ENCODE assay signal across 19 cellular contexts in genomic region chr7:114765331-114766125, GRCh38.
DNase-seq lines count a peak whose midpoint lies in the region; ATAC-seq, FAIRE-seq and TF ChIP-seq lines count a peak whose summit lies in the region.
"Had no signal": no experiment of that assay in that cellular context is flagged by ENCODE, and none has a peak within 500 bp of the region (broad histone marks: within the 10 kb centered on the region; RNA-seq: fewer than 3 reads in every experiment).

No MANE protein-coding gene starts in this region.

- CTCF ChIA-PET in IMR-90 (lab: Yijun Ruan, JAX): no interaction called here

- no peaks in the 10 kb centered on the region for H4K20me1 ChIP-seq in IMR-90 (ENCODE audit: insufficient read depth, low read length)
- H4K20me1 ChIP-seq: BLaER1 treated with 17β-estradiol and CSF1 and Interleukin-3, amounts not matched to agents 10 nM and 100 nM had no signal

- ATAC-seq in IMR-90 (ENCODE audit: low read depth) (no peak), foreskin keratinocyte (peak; percentile 59), GM21381 (IDR thresholded peaks at IDR 0.05; ENCODE audit: unreplicated experiment) (no peak), natural killer cell (no peak)
- ATAC-seq: HepG2 had no signal

- H2AFZ ChIP-seq in IMR-90 (replicated peaks; ENCODE audit: low read length, poor library complexity) (no peak overlapping the region), mesenchymal stem cell (ENCODE audit: low read depth, low read length) (no peak overlapping the region)

- no peak overlapping the region for H4K5ac ChIP-seq in IMR-90 (ENCODE audit: low read depth, low read length)

- peaks cover 3 to 4% of the 10 kb centered on the region in 2 donors for H3K9me3 Mint-ChIP-seq in natural killer cell
- H3K9me3 Mint-ChIP-seq: HFFc6 had no signal

- BruUV-seq in IMR-90 (replicated peaks; lab: Mats Ljungman, UMichigan): no TSS peak

- no peak overlapping the region for H3K18ac ChIP-seq in IMR-90 (ENCODE audit: low read depth, low read length)
- H3K18ac ChIP-seq in mesenchymal stem cell (ENCODE audit: low read depth in 1 of 2, low read length in 2 of 2): no peak overlapping the region

- H2BK5ac ChIP-seq in IMR-90 (ENCODE audit: low read depth, low read length, poor library complexity, severe bottlenecking) (no peak overlapping the region), mesenchymal stem cell (ENCODE audit: low read depth, low read length, poor library complexity, severe bottlenecking) (no peak overlapping the region)

- H3K36me3 Mint-ChIP-seq in natural killer cell: no peaks in the 10 kb centered on the region
- H3K36me3 Mint-ChIP-seq: CD4-positive, CD25-positive, alpha-beta regulatory T cell had no signal

- H4K91ac ChIP-seq in IMR-90 (ENCODE audit: insufficient read depth, low read depth, low read length) (no peak overlapping the region), mesenchymal stem cell (ENCODE audit: low read length) (no peak overlapping the region)

- H3K14ac ChIP-seq in IMR-90 (replicated peaks; ENCODE audit: low read depth, low read length) (no peak overlapping the region), mesenchymal stem cell (ENCODE audit: low read length in 2 of 2) (no peak overlapping the region)

- POLR2A ChIA-PET in IMR-90 (lab: Charles Lee; ENCODE audit: unreplicated experiment): no interaction called here

- no peak overlapping the region for H2BK20ac ChIP-seq in IMR-90 (ENCODE audit: low read depth, low read length)

- H3K4me1 ChIP-seq in IMR-90 (ENCODE audit: control insufficient read depth, insufficient read depth, low read length): no peaks in the 10 kb centered on the region
- peaks cover 4% of the 10 kb centered on the region for H3K4me1 ChIP-seq in foreskin keratinocyte
- H3K4me1 ChIP-seq in mesenchymal stem cell (ENCODE audit: control insufficient read depth, insufficient read depth, low read depth, low read length): no peaks in the 10 kb centered on the region
- H3K4me1 ChIP-seq: BLaER1 treated with 17β-estradiol and CSF1 and Interleukin-3, amounts not matched to agents 10 nM and 100 nM; HAP-1 had no signal

- H4K8ac ChIP-seq in IMR-90 (ENCODE audit: low read depth in 2 of 2, low read length in 2 of 2): no peak overlapping the region
- no peak overlapping the region for H4K8ac ChIP-seq in mesenchymal stem cell (ENCODE audit: low read length)

- TF ChIP-seq POLR2A in GM12892 (IDR thresholded peaks at IDR 0.05; ENCODE audit: low read depth, low read length) (no peak), IMR-90 (IDR thresholded peaks at IDR 0.05; ENCODE audit: low read depth, low read length) (no peak)

- H3K27me3 ChIP-seq in IMR-90 (ENCODE audit: control insufficient read depth, insufficient read depth, low read length): no peaks in the 10 kb centered on the region
- H3K27me3 ChIP-seq in foreskin keratinocyte: no peaks in the 10 kb centered on the region
- H3K27me3 ChIP-seq in mesenchymal stem cell (ENCODE audit: control insufficient read depth in 1 of 2, insufficient read depth in 1 of 2, low read length in 2 of 2): no peaks in the 10 kb centered on the region
- H3K27me3 ChIP-seq: BLaER1 treated with 17β-estradiol and CSF1 and Interleukin-3, amounts not matched to agents 10 nM and 100 nM had no signal

- no peaks in the 10 kb centered on the region for H3K9me3 ChIP-seq in IMR-90 (ENCODE audit: control insufficient read depth, insufficient read depth, low read length)
- no peaks in the 10 kb centered on the region for H3K9me3 ChIP-seq in mesenchymal stem cell (ENCODE audit: control insufficient read depth, low read length)
- H3K9me3 ChIP-seq: BLaER1 treated with 17β-estradiol and CSF1 and Interleukin-3, amounts not matched to agents 10 nM and 100 nM; HAP-1 had no signal

- no peak overlapping the region for H3K4me2 ChIP-seq in IMR-90 (ENCODE audit: low read depth, low read length)
- no peak overlapping the region for H3K4me2 ChIP-seq in mesenchymal stem cell (ENCODE audit: low read length, poor library complexity, severe bottlenecking)
- H3K4me2 ChIP-seq: BLaER1 treated with 17β-estradiol and CSF1 and Interleukin-3, amounts not matched to agents 10 nM and 100 nM had no signal

- H2AK9ac ChIP-seq in IMR-90 (replicated peaks; ENCODE audit: low read depth, low read length, poor library complexity): no peak overlapping the region

- dilution Hi-C loops in IMR-90 (cut with HindIII; ENCODE audit: low sequenced_read_pairs, unreplicated experiment): no loop called here

- no peak overlapping the region for H3K9ac ChIP-seq in IMR-90 (ENCODE audit: low read depth, low read length)
- H3K9ac ChIP-seq in mesenchymal stem cell (ENCODE audit: low read length): no peak overlapping the region
- H3K9ac ChIP-seq: BLaER1 treated with 17β-estradiol and CSF1 and Interleukin-3, amounts not matched to agents 10 nM and 100 nM had no signal

- H3K27ac ChIP-seq in IMR-90 (ENCODE audit: insufficient read depth, low read length) (no peak overlapping the region), foreskin keratinocyte (no peak overlapping the region), mesenchymal stem cell (ENCODE audit: low read length, poor library complexity, severe bottlenecking) (no peak overlapping the region)
- H3K27ac ChIP-seq: BLaER1 treated with 17β-estradiol and CSF1 and Interleukin-3, amounts not matched to agents 10 nM and 100 nM had no signal

- no peak overlapping the region for H3K56ac ChIP-seq in IMR-90 (ENCODE audit: extremely low read depth, insufficient read depth, low read length)

- no peaks in the 10 kb centered on the region for H3K9me1 ChIP-seq in IMR-90 (ENCODE audit: insufficient read depth, low read length)

- intact Hi-C loops in IMR-90 (cut with micrococcal nuclease): no loop called here
- intact Hi-C loops in natural killer cell (cut with micrococcal nuclease): no loop called here

- no peaks in the 10 kb centered on the region for H3K27me3 Mint-ChIP-seq in natural killer cell (ENCODE audit: low read depth in 2 of 2)

- no peaks in the 10 kb centered on the region for H3K4me1 Mint-ChIP-seq in natural killer cell
- H3K4me1 Mint-ChIP-seq: CD4-positive, CD25-positive, alpha-beta regulatory T cell had no signal

- H2AK5ac ChIP-seq in IMR-90 (ENCODE audit: low read depth, low read length) (no peak overlapping the region), mesenchymal stem cell (ENCODE audit: low read length, severe bottlenecking) (no peak overlapping the region)

- TF ChIP-seq CTCF in IMR-90 (conservative IDR thresholded peaks at IDR 0.05; ENCODE audit: low read depth, low read length) (no peak), epithelial cell of esophagus (IDR thresholded peaks at IDR 0.05; ENCODE audit: insufficient read depth, low read depth, low read length, missing control alignments) (no peak), foreskin keratinocyte (conservative IDR thresholded peaks at IDR 0.05) (no peak), natural killer cell (IDR thresholded peaks at IDR 0.05) (no peak)

- no peak overlapping the region for H3K4me3 ChIP-seq in IMR-90 (ENCODE audit: insufficient read depth, low read depth, low read length)
- no peak overlapping the region for H3K4me3 ChIP-seq in epithelial cell of esophagus (ENCODE audit: low read length)
- no peak overlapping the region for H3K4me3 ChIP-seq in mesenchymal stem cell (ENCODE audit: insufficient read depth in 1 of 2, low read depth in 1 of 2, low read length in 2 of 2)
- H3K4me3 ChIP-seq: BLaER1 treated with 17β-estradiol and CSF1 and Interleukin-3, amounts not matched to agents 10 nM and 100 nM; HAP-1 had no signal

- DNase-seq in GM12892 (ENCODE audit: insufficient read length) (no peak), IMR-90 (peak; percentile 13), epithelial cell of esophagus (ENCODE audit: low read depth) (peak; percentile 40), foreskin keratinocyte (peak in 1 of 2 donors; percentile 52), mesenchymal stem cell (no peak), SW480 (ENCODE audit: low spot score) (no peak), natural killer cell (no peak)
- DNase-seq: 8988T; Calu3; CD4-positive, CD25-positive, alpha-beta regulatory T cell; DMS 273 treated with DMSO at 0.1 percent for 48 hours; GOT3; HFFc6 had no signal

- WGBS in IMR-90 (ENCODE audit: extremely low coverage in 2 of 2, insufficient read length in 1 of 2), 2 experiments: no CpG with 5 or more reads among the region's 2 CpGs
- WGBS in mesenchymal stem cell: 100% methylated on average over 1 of the region's 2 CpGs

- H3K23ac ChIP-seq in IMR-90 (ENCODE audit: low read depth, low read length) (no peak overlapping the region), mesenchymal stem cell (ENCODE audit: low read length in 2 of 2) (no peak overlapping the region)

- H2BK15ac ChIP-seq in IMR-90 (ENCODE audit: low read depth, low read length) (no peak overlapping the region), mesenchymal stem cell (ENCODE audit: low read depth, poor library complexity, severe bottlenecking) (no peak overlapping the region)

- TF ChIP-seq RAD21 in IMR-90 (IDR thresholded peaks at IDR 0.05; ENCODE audit: low read length): no peak

- FAIRE-seq in GM12892 (lab: Jason Lieb, UNC): peak; percentile 48
- FAIRE-seq: GM18507, HepG2, HTR-8/SVneo had no signal

- H3K4ac ChIP-seq in IMR-90 (ENCODE audit: low read depth, low read length) (no peak overlapping the region), mesenchymal stem cell (ENCODE audit: low read depth in 1 of 2, low read length in 2 of 2) (no peak overlapping the region)

- H2BK120ac ChIP-seq in IMR-90 (ENCODE audit: low read depth, low read length) (no peak overlapping the region), mesenchymal stem cell (ENCODE audit: low read depth, low read length) (no peak overlapping the region)

- in situ Hi-C loops in IMR-90 (cut with MboI; ENCODE audit: low sequenced_read_pairs): no loop called here

- no peak overlapping the region for H3K4me3 Mint-ChIP-seq in natural killer cell
- H3K4me3 Mint-ChIP-seq: CD4-positive, CD25-positive, alpha-beta regulatory T cell; HFFc6 had no signal

- H2BK12ac ChIP-seq in mesenchymal stem cell (ENCODE audit: low read length in 2 of 2): no peak overlapping the region

- H3K79me1 ChIP-seq in IMR-90 (ENCODE audit: low read depth in 1 of 2, low read length in 2 of 2) (no peaks in the 10 kb centered on the region), mesenchymal stem cell (replicated peaks; ENCODE audit: low read length, poor library complexity, severe bottlenecking) (no peaks in the 10 kb centered on the region)

- H3K27ac Mint-ChIP-seq in natural killer cell: no peak overlapping the region
- H3K27ac Mint-ChIP-seq: CD4-positive, CD25-positive, alpha-beta regulatory T cell; HFFc6 had no signal

- H3K36me3 ChIP-seq in IMR-90 (ENCODE audit: control insufficient read depth, insufficient read depth, low read length) (no peaks in the 10 kb centered on the region), mesenchymal stem cell (ENCODE audit: control insufficient read depth in 1 of 2, insufficient read depth in 2 of 2, low read depth in 1 of 2, low read length in 2 of 2) (no peaks in the 10 kb centered on the region)
- H3K36me3 ChIP-seq: BLaER1 treated with 17β-estradiol and CSF1 and Interleukin-3, amounts not matched to agents 10 nM and 100 nM; HAP-1 had no signal

TF ChIP-seq in IMR-90, 13 proteins besides CTCF, POLR2A, EP300 and RAD21 (continues in another document):
- no peak for TF ChIP-seq MXI1 (IDR thresholded peaks at IDR 0.05; ENCODE audit: borderline replicate concordance, low read depth, low read length)

Comparison
In these comparisons a context has a peak if more than half of its experiments do, and no peak if none do; other contexts are left out.
1. DNase-seq: peak in IMR-90 (single experiment) and epithelial cell of esophagus (single experiment); none in GM12892 (single experiment), mesenchymal stem cell (single experiment), SW480 (single experiment) and natural killer cell (single experiment).